In genomic region chr14:41986083-41986645, GRCh38 we compare ENCODE assay signal across 14 cellular contexts.
"Had no signal": no experiment of that assay in that cellular context is flagged by ENCODE, and none has a peak within 500 bp of the region (broad histone marks: within the 10 kb centered on the region; RNA-seq: fewer than 3 reads in every experiment).

No MANE protein-coding gene starts in this region.

- DNase-seq: activated CD4-positive, alpha-beta T cell treated with anti-CD3 and anti-CD28 coated beads, Interleukin-2, amount 10 ng/mL, durations not matched to agents 24 days and 14 days; activated CD4-positive, CD25-positive, alpha-beta regulatory T cell; activated naive CD4-positive, alpha-beta T cell treated with anti-CD3 and anti-CD28 coated beads for 36 hours; activated naive CD8-positive, alpha-beta T cell treated with anti-CD3 and anti-CD28 coated beads, Interleukin-2, amount 50 U/mL, for 24 hours; activated T-cell treated with anti-CD3 and anti-CD28 coated beads for 4 hours; cerebellar nuclear complex; effector memory CD4-positive, alpha-beta T cell; hippocampal formation; left ventricle myocardium inferior; uterus had no signal

- H3K36me3 Mint-ChIP-seq: stimulated activated effector memory CD8-positive, alpha-beta T cell treated with anti-CD3 and anti-CD28 coated beads, Interleukin-12 subunit alpha, Interleukin-12 subunit beta, amount 100 ng/mL, for 72 hours had no signal

- H3K27me3 Mint-ChIP-seq: activated CD4-positive, alpha-beta T cell treated with anti-CD3 and anti-CD28 coated beads, Interleukin-2, amount 10 ng/mL, durations not matched to agents 24 days and 14 days; activated naive CD8-positive, alpha-beta T cell treated with anti-CD3 and anti-CD28 coated beads, Interleukin-2, amount 50 U/mL, for 24 hours; dendritic cell treated with granulocyte-macrophage colony-stimulating factor and Interleukin-4, amounts not matched to agents 40 ng/mL and 50 ng/mL, for 4 days; natural killer cell treated with Interleukin-12 subunit alpha and Interleukin-12 subunit beta and Interleukin-15 and Interleukin-18, amount 100 ng/mL, for 72 hours had no signal

- H3K4me3 Mint-ChIP-seq: activated CD4-positive, alpha-beta T cell treated with anti-CD3 and anti-CD28 coated beads, Interleukin-2, amount 10 ng/mL, durations not matched to agents 24 days and 14 days; activated naive CD4-positive, alpha-beta T cell treated with anti-CD3 and anti-CD28 coated beads for 36 hours; activated naive CD8-positive, alpha-beta T cell treated with anti-CD3 and anti-CD28 coated beads, Interleukin-2, amount 50 U/mL, for 24 hours; dendritic cell treated with granulocyte-macrophage colony-stimulating factor and Interleukin-4, amounts not matched to agents 40 ng/mL and 50 ng/mL, for 4 days; natural killer cell treated with Interleukin-12 subunit alpha and Interleukin-12 subunit beta and Interleukin-15 and Interleukin-18, amount 100 ng/mL, for 72 hours; stimulated activated effector memory CD8-positive, alpha-beta T cell treated with anti-CD3 and anti-CD28 coated beads, Interleukin-12 subunit alpha, Interleukin-12 subunit beta, amount 100 ng/mL, for 72 hours had no signal

- H3K4me1 Mint-ChIP-seq: activated CD4-positive, alpha-beta T cell treated with anti-CD3 and anti-CD28 coated beads, Interleukin-2, amount 10 ng/mL, durations not matched to agents 24 days and 14 days; activated naive CD8-positive, alpha-beta T cell treated with anti-CD3 and anti-CD28 coated beads, Interleukin-2, amount 50 U/mL, for 24 hours; stimulated activated effector memory CD8-positive, alpha-beta T cell treated with anti-CD3 and anti-CD28 coated beads, Interleukin-12 subunit alpha, Interleukin-12 subunit beta, amount 100 ng/mL, for 72 hours had no signal

- ATAC-seq: activated naive CD8-positive, alpha-beta T cell treated with anti-CD3 and anti-CD28 coated beads, Interleukin-2, amount 50 U/mL, for 24 hours; natural killer cell treated with Interleukin-12 subunit alpha and Interleukin-12 subunit beta and Interleukin-15 and Interleukin-18, amount 100 ng/mL, for 72 hours had no signal

- H3K9me3 Mint-ChIP-seq: activated CD4-positive, alpha-beta T cell treated with anti-CD3 and anti-CD28 coated beads, Interleukin-2, amount 10 ng/mL, durations not matched to agents 24 days and 14 days; activated naive CD4-positive, alpha-beta T cell treated with anti-CD3 and anti-CD28 coated beads for 36 hours; activated naive CD8-positive, alpha-beta T cell treated with anti-CD3 and anti-CD28 coated beads, Interleukin-2, amount 50 U/mL, for 24 hours; dendritic cell treated with granulocyte-macrophage colony-stimulating factor and Interleukin-4, amounts not matched to agents 40 ng/mL and 50 ng/mL, for 4 days had no signal

- H3K27ac Mint-ChIP-seq: activated CD4-positive, alpha-beta T cell treated with anti-CD3 and anti-CD28 coated beads, Interleukin-2, amount 10 ng/mL, durations not matched to agents 24 days and 14 days; activated naive CD4-positive, alpha-beta T cell treated with anti-CD3 and anti-CD28 coated beads for 36 hours; activated naive CD8-positive, alpha-beta T cell treated with anti-CD3 and anti-CD28 coated beads, Interleukin-2, amount 50 U/mL, for 24 hours; activated T-helper 2 cell treated with anti-CD3 and anti-CD28 coated beads, Interferon-gamma antibody, Interleukin-2, Interleukin-4, amounts not matched to agents 10 μg/mL and 5 μg/mL and 100 μg/mL, durations not matched to agents 14 hours and 24 hours and 36 hours; dendritic cell treated with granulocyte-macrophage colony-stimulating factor and Interleukin-4, amounts not matched to agents 40 ng/mL and 50 ng/mL, for 4 days; natural killer cell treated with Interleukin-12 subunit alpha and Interleukin-12 subunit beta and Interleukin-15 and Interleukin-18, amount 100 ng/mL, for 72 hours; stimulated activated effector memory CD8-positive, alpha-beta T cell treated with anti-CD3 and anti-CD28 coated beads, Interleukin-12 subunit alpha, Interleukin-12 subunit beta, amount 100 ng/mL, for 72 hours had no signal
